1 cellular context compared by ENCODE assay signal in the genomic region with DNA sequence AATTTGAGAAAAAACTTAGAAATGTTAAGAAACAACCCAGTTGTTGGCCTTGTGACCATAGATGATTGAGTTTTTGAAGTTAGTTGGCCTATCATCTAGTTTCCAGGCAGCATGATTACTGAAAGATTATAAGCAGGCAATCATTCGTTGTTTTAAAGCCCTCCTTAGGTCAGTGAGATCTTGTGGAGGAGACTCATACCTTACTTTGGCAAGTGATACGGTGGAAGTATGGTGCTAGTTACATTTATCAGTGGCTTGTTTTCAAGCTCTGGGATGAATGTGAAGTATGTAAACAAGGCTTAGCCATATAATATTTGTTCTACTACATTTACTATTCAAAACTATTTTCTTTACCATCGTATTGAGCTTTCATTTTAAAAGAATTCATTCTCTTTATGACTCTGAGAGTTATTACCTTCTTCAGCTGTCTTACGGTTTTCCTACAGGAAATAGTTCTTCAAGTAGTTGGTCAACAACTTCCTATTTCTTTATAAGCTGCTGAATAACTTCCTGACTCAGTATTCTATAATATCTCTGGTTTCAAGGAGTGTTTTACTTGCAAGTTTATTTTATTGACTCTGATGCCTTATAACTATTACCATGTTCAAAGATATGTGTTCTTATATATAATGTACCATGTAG.
TF ChIP-seq lines count a peak whose summit lies in the region.

No MANE protein-coding gene starts in this region.

TF ChIP-seq in GM23338, 12 proteins besides CTCF, POLR2A, EP300 and RAD21 (continued from another document):
- TF ChIP-seq, protein P1, sequence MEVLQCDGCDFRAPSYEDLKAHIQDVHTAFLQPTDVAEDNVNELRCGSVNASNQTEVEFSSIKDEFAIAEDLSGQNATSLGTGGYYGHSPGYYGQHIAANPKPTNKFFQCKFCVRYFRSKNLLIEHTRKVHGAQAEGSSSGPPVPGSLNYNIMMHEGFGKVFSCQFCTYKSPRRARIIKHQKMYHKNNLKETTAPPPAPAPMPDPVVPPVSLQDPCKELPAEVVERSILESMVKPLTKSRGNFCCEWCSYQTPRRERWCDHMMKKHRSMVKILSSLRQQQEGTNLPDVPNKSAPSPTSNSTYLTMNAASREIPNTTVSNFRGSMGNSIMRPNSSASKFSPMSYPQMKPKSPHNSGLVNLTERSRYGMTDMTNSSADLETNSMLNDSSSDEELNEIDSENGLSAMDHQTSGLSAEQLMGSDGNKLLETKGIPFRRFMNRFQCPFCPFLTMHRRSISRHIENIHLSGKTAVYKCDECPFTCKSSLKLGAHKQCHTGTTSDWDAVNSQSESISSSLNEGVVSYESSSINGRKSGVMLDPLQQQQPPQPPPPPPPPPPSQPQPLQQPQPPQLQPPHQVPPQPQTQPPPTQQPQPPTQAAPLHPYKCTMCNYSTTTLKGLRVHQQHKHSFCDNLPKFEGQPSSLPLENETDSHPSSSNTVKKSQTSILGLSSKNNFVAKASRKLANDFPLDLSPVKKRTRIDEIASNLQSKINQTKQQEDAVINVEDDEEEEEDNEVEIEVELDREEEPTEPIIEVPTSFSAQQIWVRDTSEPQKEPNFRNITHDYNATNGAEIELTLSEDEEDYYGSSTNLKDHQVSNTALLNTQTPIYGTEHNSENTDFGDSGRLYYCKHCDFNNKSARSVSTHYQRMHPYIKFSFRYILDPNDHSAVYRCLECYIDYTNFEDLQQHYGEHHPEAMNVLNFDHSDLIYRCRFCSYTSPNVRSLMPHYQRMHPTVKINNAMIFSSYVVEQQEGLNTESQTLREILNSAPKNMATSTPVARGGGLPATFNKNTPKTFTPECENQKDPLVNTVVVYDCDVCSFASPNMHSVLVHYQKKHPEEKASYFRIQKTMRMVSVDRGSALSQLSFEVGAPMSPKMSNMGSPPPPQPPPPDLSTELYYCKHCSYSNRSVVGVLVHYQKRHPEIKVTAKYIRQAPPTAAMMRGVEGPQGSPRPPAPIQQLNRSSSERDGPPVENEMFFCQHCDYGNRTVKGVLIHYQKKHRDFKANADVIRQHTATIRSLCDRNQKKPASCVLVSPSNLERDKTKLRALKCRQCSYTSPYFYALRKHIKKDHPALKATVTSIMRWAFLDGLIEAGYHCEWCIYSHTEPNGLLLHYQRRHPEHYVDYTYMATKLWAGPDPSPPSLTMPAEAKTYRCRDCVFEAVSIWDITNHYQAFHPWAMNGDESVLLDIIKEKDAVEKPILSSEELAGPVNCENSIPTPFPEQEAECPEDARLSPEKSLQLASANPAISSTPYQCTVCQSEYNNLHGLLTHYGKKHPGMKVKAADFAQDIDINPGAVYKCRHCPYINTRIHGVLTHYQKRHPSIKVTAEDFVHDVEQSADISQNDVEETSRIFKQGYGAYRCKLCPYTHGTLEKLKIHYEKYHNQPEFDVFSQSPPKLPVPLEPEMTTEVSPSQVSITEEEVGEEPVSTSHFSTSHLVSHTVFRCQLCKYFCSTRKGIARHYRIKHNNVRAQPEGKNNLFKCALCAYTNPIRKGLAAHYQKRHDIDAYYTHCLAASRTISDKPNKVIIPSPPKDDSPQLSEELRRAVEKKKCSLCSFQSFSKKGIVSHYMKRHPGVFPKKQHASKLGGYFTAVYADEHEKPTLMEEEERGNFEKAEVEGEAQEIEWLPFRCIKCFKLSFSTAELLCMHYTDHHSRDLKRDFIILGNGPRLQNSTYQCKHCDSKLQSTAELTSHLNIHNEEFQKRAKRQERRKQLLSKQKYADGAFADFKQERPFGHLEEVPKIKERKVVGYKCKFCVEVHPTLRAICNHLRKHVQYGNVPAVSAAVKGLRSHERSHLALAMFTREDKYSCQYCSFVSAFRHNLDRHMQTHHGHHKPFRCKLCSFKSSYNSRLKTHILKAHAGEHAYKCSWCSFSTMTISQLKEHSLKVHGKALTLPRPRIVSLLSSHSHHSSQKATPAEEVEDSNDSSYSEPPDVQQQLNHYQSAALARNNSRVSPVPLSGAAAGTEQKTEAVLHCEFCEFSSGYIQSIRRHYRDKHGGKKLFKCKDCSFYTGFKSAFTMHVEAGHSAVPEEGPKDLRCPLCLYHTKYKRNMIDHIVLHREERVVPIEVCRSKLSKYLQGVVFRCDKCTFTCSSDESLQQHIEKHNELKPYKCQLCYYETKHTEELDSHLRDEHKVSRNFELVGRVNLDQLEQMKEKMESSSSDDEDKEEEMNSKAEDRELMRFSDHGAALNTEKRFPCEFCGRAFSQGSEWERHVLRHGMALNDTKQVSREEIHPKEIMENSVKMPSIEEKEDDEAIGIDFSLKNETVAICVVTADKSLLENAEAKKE (CRISPR knock-in tag; IDR thresholded peaks at IDR 0.05): no peak
- TF ChIP-seq STAT1 (IDR thresholded peaks at IDR 0.05; ENCODE audit: unreplicated experiment): no peak
- no peak for TF ChIP-seq ZNF331 (CRISPR knock-in tag; IDR thresholded peaks at IDR 0.05; ENCODE audit: low read depth)
- TF ChIP-seq POLR2AphosphoS5 (IDR thresholded peaks at IDR 0.05; ENCODE audit: low read depth): no peak
